8 cellular contexts compared by ENCODE assay signal in genomic region chr7:155643804-155644177, GRCh38.
DNase-seq lines count a peak whose midpoint lies in the region; ATAC-seq lines count a peak whose summit lies in the region.

No MANE protein-coding gene starts in this region.

- H3K27ac ChIP-seq in caudate nucleus (ENCODE audit: low read depth, low read length) (peak overlapping the region; percentile 81), mucosa of rectum (ENCODE audit: low read depth in 2 of 2, low read length in 2 of 2) (peak overlapping the region; percentile 92 to 94)

- H3K4me3 ChIP-seq in mucosa of rectum (ENCODE audit: low read length in 2 of 2) = peak overlapping the region; percentile 97

- H3K9me3 ChIP-seq in mucosa of rectum (ENCODE audit: control insufficient read depth in 2 of 2, low read length in 2 of 2) = no peaks in the 10 kb centered on the region

- DNase-seq in HuH-7.5 (ENCODE audit: low spot score) (peak; percentile 43), caudate nucleus (lab: John Stamatoyannopoulos, UW) (peak in 1 of 61 donors; percentile 37), CD1c-positive myeloid dendritic cell (ENCODE audit: extremely low spot score) (no peak), SKM-1 treated with dmso at 0.1 percent for 144 hours (lab: John Stamatoyannopoulos, UW; ENCODE audit: unreplicated experiment) (no peak), LoVo (ENCODE audit: low spot score) (no peak)

- peak overlapping the region; percentile 88 to 93 for H3K9ac ChIP-seq in mucosa of rectum (ENCODE audit: low read depth in 1 of 2, low read length in 2 of 2)

- H3K27me3 ChIP-seq in mucosa of rectum (ENCODE audit: control insufficient read depth in 2 of 2, insufficient read depth in 2 of 2, low read length in 2 of 2) = no peaks in the 10 kb centered on the region

- peaks cover 2 to 16% of the 10 kb centered on the region in 2 donors for H3K36me3 ChIP-seq in mucosa of rectum (ENCODE audit: control insufficient read depth in 2 of 2, insufficient read depth in 2 of 2, low read length in 2 of 2)

- H3K4me1 ChIP-seq in mucosa of rectum (ENCODE audit: control insufficient read depth in 2 of 2, insufficient read depth in 2 of 2, low read length in 2 of 2) = peaks cover 15 to 17% of the 10 kb centered on the region in 2 donors

- peak; percentile 9 for ATAC-seq in GM18517 (IDR thresholded peaks at IDR 0.05; ENCODE audit: unreplicated experiment)
- ATAC-seq in HG02884 (IDR thresholded peaks at IDR 0.05; ENCODE audit: unreplicated experiment) = no peak
